In genomic region chr6:149938571-149939462, GRCh38 we compare ENCODE assay signal across 8 cellular contexts. TPM values are rescaled to one million over a fixed set of nuclear protein-coding genes. Genes with fewer than 3 reads are reported as not detected.
DNase-seq lines count a peak whose midpoint lies in the region; ATAC-seq and TF ChIP-seq lines count a peak whose summit lies in the region.

No MANE protein-coding gene starts in this region.

- H3K27ac Mint-ChIP-seq in activated CD4-positive, alpha-beta memory T cell treated with anti-CD3 and anti-CD28 coated beads, Interleukin-2, amount 10 ng/mL, durations not matched to agents 7 days and 5 days, result no peak overlapping the region

- TF ChIP-seq CTCF in foreskin fibroblast (IDR thresholded peaks at IDR 0.05; ENCODE audit: low read depth, low read length), result no peak

- H3K4me3 Mint-ChIP-seq in activated CD4-positive, alpha-beta memory T cell treated with anti-CD3 and anti-CD28 coated beads, Interleukin-2, amount 10 ng/mL, durations not matched to agents 7 days and 5 days, result peak overlapping the region; percentile 63

- DNase-seq in D341Med (ENCODE audit: low spot score) (peak; percentile 51), foreskin fibroblast (peak in 1 of 2 donors; percentile 50), skeletal muscle cell (ENCODE audit: low read depth) (no peak), SHP77 treated with DMSO at 0.1 percent for 48 hours (lab: John Stamatoyannopoulos, UW) (no peak), SKM-1 treated with dmso at 0.1 percent for 144 hours (lab: John Stamatoyannopoulos, UW; ENCODE audit: unreplicated experiment) (no peak)
- DNase-seq in activated CD4-positive, alpha-beta memory T cell treated with anti-CD3 and anti-CD28 coated beads, Interleukin-2, amount 10 ng/mL, durations not matched to agents 7 days and 5 days, result peak; percentile 52

- H3K4me1 Mint-ChIP-seq in activated CD4-positive, alpha-beta memory T cell treated with anti-CD3 and anti-CD28 coated beads, Interleukin-2, amount 10 ng/mL, durations not matched to agents 7 days and 5 days, result peaks cover 54% of the 10 kb centered on the region

- CTCF ChIA-PET in activated CD4-positive, alpha-beta memory T cell treated with anti-CD3 and anti-CD28 coated beads, Interleukin-2, amount 10 ng/mL, durations not matched to agents 7 days and 5 days (lab: Charles Lee), result no interaction called here

- H3K4me3 ChIP-seq in foreskin fibroblast (ENCODE audit: low read depth in 1 of 2, low read length in 2 of 2), result peak overlapping the region; percentile 52 to 55
- H3K4me3 ChIP-seq in skeletal muscle cell (ENCODE audit: low read depth, low read length), result peak overlapping the region; percentile 52

- peaks cover 3% of the 10 kb centered on the region for H3K36me3 Mint-ChIP-seq in activated CD4-positive, alpha-beta memory T cell treated with anti-CD3 and anti-CD28 coated beads, Interleukin-2, amount 10 ng/mL, durations not matched to agents 7 days and 5 days (ENCODE audit: low read depth)

- H3K9me3 Mint-ChIP-seq in activated CD4-positive, alpha-beta memory T cell treated with anti-CD3 and anti-CD28 coated beads, Interleukin-2, amount 10 ng/mL, durations not matched to agents 7 days and 5 days, result no peaks in the 10 kb centered on the region

- peaks cover 91% of the 10 kb centered on the region for H3K27me3 Mint-ChIP-seq in activated CD4-positive, alpha-beta memory T cell treated with anti-CD3 and anti-CD28 coated beads, Interleukin-2, amount 10 ng/mL, durations not matched to agents 7 days and 5 days

- POLR2A ChIA-PET in activated CD4-positive, alpha-beta memory T cell treated with anti-CD3 and anti-CD28 coated beads, Interleukin-2, amount 10 ng/mL, durations not matched to agents 7 days and 5 days (lab: Charles Lee), result interaction anchor here (1.3 kb wide), 1 partner anchor 66 kb away, joined by 3 read pairs; no protein-coding TSS in a partner anchor

- ATAC-seq in GM19468 (IDR thresholded peaks at IDR 0.05; ENCODE audit: extremely low read depth, unreplicated experiment) (peak; percentile 54), HG03571 (IDR thresholded peaks at IDR 0.05; ENCODE audit: unreplicated experiment) (peak; percentile 75)

RNA-seq across cellular contexts. Expression of gene ULBP2, which starts 3.0 kb away (rescaled TPM):
- 1 to 10 TPM; 1.5 to 1.8 TPM for total RNA-seq in activated CD4-positive, alpha-beta memory T cell treated with anti-CD3 and anti-CD28 coated beads, Interleukin-2, amount 10 ng/mL, durations not matched to agents 7 days and 5 days

RNA-seq across cellular contexts. Expression of gene RAET1G, which starts 15.9 kb away (rescaled TPM):
- total RNA-seq in activated CD4-positive, alpha-beta memory T cell treated with anti-CD3 and anti-CD28 coated beads, Interleukin-2, amount 10 ng/mL, durations not matched to agents 7 days and 5 days, result not detected

RNA-seq across cellular contexts. Expression of gene ULBP1, which starts 24.9 kb away (rescaled TPM):
- total RNA-seq in activated CD4-positive, alpha-beta memory T cell treated with anti-CD3 and anti-CD28 coated beads, Interleukin-2, amount 10 ng/mL, durations not matched to agents 7 days and 5 days, result 1 to 10 TPM; 2.1 to 2.3 TPM

RNA-seq across cellular contexts. Expression of gene RAET1E, which starts 40.9 kb away (rescaled TPM):
- total RNA-seq in activated CD4-positive, alpha-beta memory T cell treated with anti-CD3 and anti-CD28 coated beads, Interleukin-2, amount 10 ng/mL, durations not matched to agents 7 days and 5 days, result not detected

Comparison
In these comparisons a context has a peak if more than half of its experiments do, and no peak if none do; other contexts are left out.
1. DNase-seq: peak in D341Med (single experiment) and activated CD4-positive, alpha-beta memory T cell treated with anti-CD3 and anti-CD28 coated beads, Interleukin-2, amount 10 ng/mL, durations not matched to agents 7 days and 5 days (single experiment); none in skeletal muscle cell (single experiment), SHP77 treated with DMSO at 0.1 percent for 48 hours (single experiment) and SKM-1 treated with dmso at 0.1 percent for 144 hours (single experiment).